In genomic region chr22:22195265-22196017, GRCh38 we compare ENCODE assay signal across 1 cellular context.
TF ChIP-seq lines count a peak whose summit lies in the region.

No MANE protein-coding gene starts in this region.

TF ChIP-seq in K562, 482 proteins besides CTCF, POLR2A, EP300 and RAD21 (continued from another document and continues in another):
- TF ChIP-seq ELK3 (CRISPR knock-in tag; IDR thresholded peaks at IDR 0.05) (no peak), ETS2 (tag; IDR thresholded peaks at IDR 0.05; ENCODE audit: borderline replicate concordance, poor library complexity, severe bottlenecking) (no peak), RBM17 (IDR thresholded peaks at IDR 0.05; ENCODE audit: borderline replicate concordance, low read depth, low read length) (no peak), MNT (conservative IDR thresholded peaks at IDR 0.05) (no peak), ZNF253 (CRISPR knock-in tag; conservative IDR thresholded peaks at IDR 0.05) (no peak), RBBP5 (IDR thresholded peaks at IDR 0.05; ENCODE audit: borderline replicate concordance, insufficient read depth, low read length, poor library complexity, severe bottlenecking) (no peak), MXD1 (CRISPR knock-in tag; IDR thresholded peaks at IDR 0.05; ENCODE audit: borderline replicate concordance, poor library complexity, severe bottlenecking) (no peak), LARP7 (IDR thresholded peaks at IDR 0.05) (peak; percentile 79; the same call in 1 of the 2 replicates), HBP1 (CRISPR knock-in tag; IDR thresholded peaks at IDR 0.05) (peak; percentile 70; the same call in 1 of the 2 replicates), ZNF280A (IDR thresholded peaks at IDR 0.05; ENCODE audit: low read depth, partially characterized antibody) (no peak), ID3 (CRISPR knock-in tag; IDR thresholded peaks at IDR 0.05) (no peak), ID3 (tag; IDR thresholded peaks at IDR 0.05) (peak; percentile 86), MEF2D (tag; conservative IDR thresholded peaks at IDR 0.05; ENCODE audit: low read depth) (peak; percentile 53; the same call in 1 of the 2 replicates), SNRNP70 (optimal IDR thresholded peaks at IDR 0.05; ENCODE audit: low read depth, low read length) (peak; percentile 59), SMAD2 (IDR thresholded peaks at IDR 0.05; ENCODE audit: low read depth, low read length) (no peak), HMGN3 (IDR thresholded peaks at IDR 0.05; ENCODE audit: borderline replicate concordance, extremely low read depth, insufficient read length, low read depth, low read length) (no peak), THRAP3 (IDR thresholded peaks at IDR 0.05; ENCODE audit: borderline replicate concordance) (no peak), HDAC8 (tag; IDR thresholded peaks at IDR 0.05) (peak; percentile 85), MYC (IDR thresholded peaks at IDR 0.05; ENCODE audit: low read depth, low read length) (peak; percentile 76), MYC (CRISPR knock-in tag; IDR thresholded peaks at IDR 0.05; ENCODE audit: borderline replicate concordance, low read depth) (no peak), ZBTB9 (CRISPR knock-in tag; IDR thresholded peaks at IDR 0.05) (peak; percentile 79), ZNF584 (CRISPR knock-in tag; IDR thresholded peaks at IDR 0.05; ENCODE audit: low read depth) (no peak), BRF1 (IDR thresholded peaks at IDR 0.05; ENCODE audit: borderline replicate concordance, extremely low read depth, insufficient read length) (no peak), MAX (CRISPR knock-in tag; IDR thresholded peaks at IDR 0.05) (0 out of 2 replicates have a peak, but pooled peaks have one; percentile 68), ATF4 (CRISPR knock-in tag; IDR thresholded peaks at IDR 0.05) (0 out of 2 replicates have a peak, but pooled peaks have one; percentile 48), RNF219 (CRISPR knock-in tag; IDR thresholded peaks at IDR 0.05) (no peak), GTF2F1 (IDR thresholded peaks at IDR 0.05; ENCODE audit: low read depth, low read length) (0 out of 2 replicates have a peak, but pooled peaks have one; percentile 54), PBX2 (CRISPR knock-in tag; IDR thresholded peaks at IDR 0.05; ENCODE audit: low read depth) (no peak), PBX2 (tag; conservative IDR thresholded peaks at IDR 0.05; ENCODE audit: low read depth) (no peak), ZBTB34 (CRISPR knock-in tag; IDR thresholded peaks at IDR 0.05) (no peak), LEF1 (IDR thresholded peaks at IDR 0.05) (no peak; the same call in 1 of the 2 replicates), CEBPB (tag; IDR thresholded peaks at IDR 0.05) (peak; percentile 99), SOX6 (IDR thresholded peaks at IDR 0.05) (peak; percentile 81), TCF3 (CRISPR knock-in tag; IDR thresholded peaks at IDR 0.05) (peak; percentile 89), CHAMP1 (IDR thresholded peaks at IDR 0.05) (no peak), NFXL1 (CRISPR knock-in tag; IDR thresholded peaks at IDR 0.05) (0 out of 2 replicates have a peak, but pooled peaks have one; percentile 49), NCOA2 (IDR thresholded peaks at IDR 0.05; ENCODE audit: partially characterized antibody in 2 of 2) (no peak), FOXK1 (CRISPR knock-in tag; IDR thresholded peaks at IDR 0.05; ENCODE audit: borderline replicate concordance) (peak; percentile 88; the same call in 1 of the 2 replicates), E2F3 (CRISPR knock-in tag; IDR thresholded peaks at IDR 0.05) (no peak; the same call in none of the 2 replicates), KDM4B (IDR thresholded peaks at IDR 0.05; ENCODE audit: borderline replicate concordance in 2 of 2, low read depth in 1 of 2) (peak in 1 of 2 experiments; percentile 53; a peak in 1 of 4 replicates), CREBBP (IDR thresholded peaks at IDR 0.05; ENCODE audit: low read depth, low read length) (no peak)
